10 cellular contexts compared by ENCODE assay signal in the genomic region with DNA sequence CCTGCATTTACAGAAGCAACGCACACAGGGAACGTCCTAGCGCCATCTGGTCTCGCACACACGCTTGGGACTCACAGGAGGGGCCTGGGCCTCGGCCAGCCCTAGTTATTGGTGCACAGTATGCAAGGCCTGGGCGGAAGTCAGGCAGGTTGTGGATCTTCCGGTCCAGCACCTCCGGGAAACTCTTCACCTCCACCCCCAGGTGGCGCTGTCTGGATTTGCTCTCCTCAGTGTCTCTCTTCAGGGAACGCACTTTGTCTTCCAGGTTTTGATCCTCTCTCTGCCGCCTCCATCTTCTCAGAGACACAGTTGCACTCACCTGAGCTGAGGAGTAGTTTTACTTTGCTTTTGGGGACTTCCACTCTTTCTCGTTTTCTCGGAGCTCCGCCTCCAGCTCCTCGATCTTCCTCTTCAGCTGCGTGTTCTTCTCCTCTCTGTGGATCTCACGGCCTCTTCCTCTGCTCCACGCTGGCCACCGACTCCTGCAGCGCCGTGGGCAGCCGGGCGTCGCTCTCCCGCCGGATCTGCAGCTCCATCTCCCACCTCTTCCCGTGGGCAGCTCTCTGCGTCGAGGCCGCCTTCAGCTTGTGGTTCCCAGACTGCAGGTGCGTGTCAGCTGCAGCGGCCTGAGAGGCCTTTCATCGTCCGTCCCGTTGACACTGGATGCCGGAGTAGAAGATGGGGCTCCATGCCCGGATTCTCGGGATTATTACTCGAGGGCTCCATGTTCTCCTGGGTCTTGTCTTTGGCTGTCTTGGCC.
DNase-seq lines count a peak whose midpoint lies in the region; ATAC-seq and TF ChIP-seq lines count a peak whose summit lies in the region.
"Had no signal": no experiment of that assay in that cellular context is flagged by ENCODE, and none has a peak within 500 bp of the region (broad histone marks: within the 10 kb centered on the region; RNA-seq: fewer than 3 reads in every experiment).

No MANE protein-coding gene starts in this region.

- H3K4me3 Mint-ChIP-seq in Caco-2 (ENCODE audit: unreplicated experiment) = peak overlapping the region; percentile 29
- H3K4me3 Mint-ChIP-seq in natural killer cell treated with Interleukin-12 subunit alpha and Interleukin-12 subunit beta and Interleukin-15 and Interleukin-18, amount 100 ng/mL, for 72 hours = no peak overlapping the region
- H3K4me3 Mint-ChIP-seq: stimulated activated naive CD8-positive, alpha-beta T cell treated with anti-CD3 and anti-CD28 coated beads, Interleukin-15, Interleukin-2, amounts not matched to agents 100 ng/mL and 50 ng/mL, for 24 hours had no signal

- no peaks in the 10 kb centered on the region for H3K4me1 ChIP-seq in Caco-2

- H3K36me3 ChIP-seq in Caco-2 (ENCODE audit: control insufficient read depth, insufficient read depth, low read length) = no peaks in the 10 kb centered on the region

- H3K27me3 Mint-ChIP-seq in Caco-2 (ENCODE audit: insufficient read depth, unreplicated experiment) = no peaks in the 10 kb centered on the region
- H3K27me3 Mint-ChIP-seq in natural killer cell treated with Interleukin-12 subunit alpha and Interleukin-12 subunit beta and Interleukin-15 and Interleukin-18, amount 100 ng/mL, for 72 hours = peaks cover 7 to 12% of the 10 kb centered on the region in 2 donors
- H3K27me3 Mint-ChIP-seq: stimulated activated naive CD8-positive, alpha-beta T cell treated with anti-CD3 and anti-CD28 coated beads, Interleukin-15, Interleukin-2, amounts not matched to agents 100 ng/mL and 50 ng/mL, for 24 hours had no signal

- no peak overlapping the region for H3K27ac Mint-ChIP-seq in Caco-2 (ENCODE audit: unreplicated experiment)
- H3K27ac Mint-ChIP-seq in natural killer cell treated with Interleukin-12 subunit alpha and Interleukin-12 subunit beta and Interleukin-15 and Interleukin-18, amount 100 ng/mL, for 72 hours = no peak overlapping the region
- H3K27ac Mint-ChIP-seq: stimulated activated naive CD8-positive, alpha-beta T cell treated with anti-CD3 and anti-CD28 coated beads, Interleukin-15, Interleukin-2, amounts not matched to agents 100 ng/mL and 50 ng/mL, for 24 hours had no signal

- H3K36me3 Mint-ChIP-seq in Caco-2 (ENCODE audit: insufficient read depth, unreplicated experiment) = no peaks in the 10 kb centered on the region
- H3K36me3 Mint-ChIP-seq in natural killer cell treated with Interleukin-12 subunit alpha and Interleukin-12 subunit beta and Interleukin-15 and Interleukin-18, amount 100 ng/mL, for 72 hours = no peaks in the 10 kb centered on the region

- no peaks in the 10 kb centered on the region for H3K4me1 Mint-ChIP-seq in Caco-2 (ENCODE audit: low read depth, unreplicated experiment)
- H3K4me1 Mint-ChIP-seq in natural killer cell treated with Interleukin-12 subunit alpha and Interleukin-12 subunit beta and Interleukin-15 and Interleukin-18, amount 100 ng/mL, for 72 hours (ENCODE audit: low read depth in 2 of 2) = peaks cover 6 to 9% of the 10 kb centered on the region in 2 donors

- POLR2A ChIA-PET in Caco-2 (lab: Charles Lee) = no interaction called here

- CTCF ChIA-PET in Caco-2 (lab: Charles Lee) = no interaction called here

- no peak overlapping the region for H3K4me3 ChIP-seq in Caco-2 (ENCODE audit: low read depth, low read length)
- no peak overlapping the region for H3K4me3 ChIP-seq in LNCaP clone FGC (ENCODE audit: low read depth, low read length)

- peak in 1 of 2 experiments; percentile 20 for TF ChIP-seq CTCF in Caco-2 (IDR thresholded peaks at IDR 0.05; ENCODE audit: insufficient read depth in 1 of 2, low read depth in 1 of 2, low read length in 1 of 2, severe bottlenecking in 1 of 2, unreplicated experiment in 1 of 2)
- peak; percentile 46 for TF ChIP-seq CTCF in LNCaP clone FGC (IDR thresholded peaks at IDR 0.05; ENCODE audit: control insufficient read depth, extremely low read depth, insufficient read depth)

- DNase-seq in Caco-2 (peak; percentile 13 to 29), LNCaP clone FGC (ENCODE audit: low read depth) (no peak), NOMO-1 (lab: John Stamatoyannopoulos, UW; ENCODE audit: unreplicated experiment in 2 of 2) (no peak), ACHN (no peak), NCI-H2227 (lab: John Stamatoyannopoulos, UW; ENCODE audit: unreplicated experiment) (no peak)
- DNase-seq in activated CD8-positive, alpha-beta memory T cell treated with anti-CD3 and anti-CD28 coated beads for 1 hour (ENCODE audit: extremely low read depth in 1 of 2, low read depth in 1 of 2) = peak; percentile 14 to 51
- peak; percentile 75 for DNase-seq in natural killer cell treated with Interleukin-12 subunit alpha and Interleukin-12 subunit beta and Interleukin-15 and Interleukin-18, amount 100 ng/mL, for 72 hours (ENCODE audit: low spot score)

- no peaks in the 10 kb centered on the region for H3K9me3 Mint-ChIP-seq in Caco-2 (ENCODE audit: unreplicated experiment)
- H3K9me3 Mint-ChIP-seq in natural killer cell treated with Interleukin-12 subunit alpha and Interleukin-12 subunit beta and Interleukin-15 and Interleukin-18, amount 100 ng/mL, for 72 hours = no peaks in the 10 kb centered on the region
- H3K9me3 Mint-ChIP-seq: stimulated activated naive CD8-positive, alpha-beta T cell treated with anti-CD3 and anti-CD28 coated beads, Interleukin-15, Interleukin-2, amounts not matched to agents 100 ng/mL and 50 ng/mL, for 24 hours had no signal

- intact Hi-C loops in Caco-2 (cut with micrococcal nuclease; ENCODE audit: unreplicated experiment) = no loop called here

- ATAC-seq in natural killer cell treated with Interleukin-12 subunit alpha and Interleukin-12 subunit beta and Interleukin-15 and Interleukin-18, amount 100 ng/mL, for 72 hours = peak; percentile 70 to 75
- no peak for ATAC-seq in HG02610 (IDR thresholded peaks at IDR 0.05; ENCODE audit: unreplicated experiment)
- ATAC-seq: HCT116 had no signal

- no peaks in the 10 kb centered on the region for H3K27me3 ChIP-seq in Caco-2 (replicated peaks; ENCODE audit: control insufficient read depth, insufficient read depth, low read length)

- in situ Hi-C loops in ACHN (cut with HindIII; ENCODE audit: low pct_ligation_motif_present, low pct_unique_long_range_greater_than_20kb, low sequenced_read_pairs) = no loop called here

- H3K9me3 ChIP-seq in Caco-2 = no peaks in the 10 kb centered on the region

- no TSS peak for BruUV-seq in Caco-2 (replicated peaks; lab: Mats Ljungman, UMichigan)

Comparison
In these comparisons a context has a peak if more than half of its experiments do, and no peak if none do; other contexts are left out.
1. DNase-seq: peak in Caco-2 (2 of 2), activated CD8-positive, alpha-beta memory T cell treated with anti-CD3 and anti-CD28 coated beads for 1 hour (2 of 2) and natural killer cell treated with Interleukin-12 subunit alpha and Interleukin-12 subunit beta and Interleukin-15 and Interleukin-18, amount 100 ng/mL, for 72 hours (single experiment); none in LNCaP clone FGC (single experiment), NOMO-1 (0 of 2), ACHN (single experiment) and NCI-H2227 (single experiment).